Comparison of ENCODE assay signal across 23 cellular contexts in genomic region chr10:121368347-121369025, GRCh38.
DNase-seq lines count a peak whose midpoint lies in the region; ATAC-seq and TF ChIP-seq lines count a peak whose summit lies in the region.
"Had no signal": no experiment of that assay in that cellular context is flagged by ENCODE, and none has a peak within 500 bp of the region (broad histone marks: within the 10 kb centered on the region; RNA-seq: fewer than 3 reads in every experiment).

No MANE protein-coding gene starts in this region.

- H4K20me1 ChIP-seq in H9 (ENCODE audit: control insufficient read depth, insufficient read depth, insufficient read length) (no peaks in the 10 kb centered on the region), hepatocyte (ENCODE audit: insufficient read depth, poor library complexity, severe bottlenecking) (no peaks in the 10 kb centered on the region)

- H3K23ac ChIP-seq in H9 (ENCODE audit: insufficient read length, low read depth, low read length): no peak overlapping the region

- H2AFZ ChIP-seq in H9 (ENCODE audit: low read length) (no peak overlapping the region), hepatocyte (no peak overlapping the region)

- no peak overlapping the region for H3K4me3 Mint-ChIP-seq in H9
- no peak overlapping the region for H3K4me3 Mint-ChIP-seq in progenitor cell of endocrine pancreas (ENCODE audit: low read depth)
- no peak overlapping the region for H3K4me3 Mint-ChIP-seq in mesothelial cell of epicardium
- H3K4me3 Mint-ChIP-seq: activated CD4-positive, alpha-beta memory T cell treated with anti-CD3 and anti-CD28 coated beads, Interleukin-2, amount 10 ng/mL, durations not matched to agents 7 days and 5 days; CD14-positive monocyte had no signal

- H3K9me3 Mint-ChIP-seq in H9 (peaks cover 2 to 3% of the 10 kb centered on the region in 2 experiments; a peak in 3 of 5 replicates), progenitor cell of endocrine pancreas (ENCODE audit: low read depth) (peaks cover 3% of the 10 kb centered on the region), mesothelial cell of epicardium (no peaks in the 10 kb centered on the region)
- H3K9me3 Mint-ChIP-seq: activated CD4-positive, alpha-beta memory T cell treated with anti-CD3 and anti-CD28 coated beads, Interleukin-2, amount 10 ng/mL, durations not matched to agents 7 days and 5 days had no signal

- H3K23me2 ChIP-seq in H9 (ENCODE audit: insufficient read length, low read depth, low read length, poor library complexity, severe bottlenecking): no peaks in the 10 kb centered on the region

- H3K4me1 ChIP-seq in H9 (ENCODE audit: insufficient read depth, low read length) (0 out of 2 replicates have a peak, but pooled peaks cover 3% of the 10 kb centered on the region), hepatocyte (ENCODE audit: insufficient read depth) (peaks cover 4% of the 10 kb centered on the region), colonic mucosa (no peaks in the 10 kb centered on the region)
- H3K4me1 ChIP-seq: psoas muscle had no signal

- no peaks in the 10 kb centered on the region for H3K79me2 ChIP-seq in H9 (ENCODE audit: insufficient read depth, low read length)
- H3K79me2 ChIP-seq in hepatocyte: no peaks in the 10 kb centered on the region

- intact Hi-C loops in colonic mucosa (cut with DNase I): no loop called here

- no peak overlapping the region for H3K18ac ChIP-seq in H9 (ENCODE audit: insufficient read length, low read depth, low read length)

- DNase-seq in H9 (no peak), NCI-H82 (lab: John Stamatoyannopoulos, UW) (peak; percentile 71), hepatocyte (ENCODE audit: low spot score) (peak; percentile 39), progenitor cell of endocrine pancreas (ENCODE audit: low spot score, unreplicated experiment) (no peak), colonic mucosa (no peak), mesothelial cell of epicardium (ENCODE audit: low spot score in 2 of 2, unreplicated experiment in 2 of 2) (no peak), CD1c-positive myeloid dendritic cell (ENCODE audit: extremely low spot score) (no peak)
- DNase-seq: activated CD4-positive, alpha-beta memory T cell treated with anti-CD3 and anti-CD28 coated beads, Interleukin-2, amount 10 ng/mL, durations not matched to agents 7 days and 5 days; DMS153; left colon; NCI-H1048; NCI-H2081; NCI-H510A; OCI-M1; psoas muscle; Right ventricle myocardium superior; stimulated activated naive CD4-positive, alpha-beta T cell; SW 1271 had no signal

- no peak overlapping the region for H3K4ac ChIP-seq in H9 (ENCODE audit: low read depth, low read length)

- ATAC-seq in HG03460 (IDR thresholded peaks at IDR 0.05; ENCODE audit: unreplicated experiment): no peak
- ATAC-seq: activated CD4-positive, CD25-positive, alpha-beta regulatory T cell treated with anti-CD3 and anti-CD28 coated beads, Interleukin-2, amount 50 U/mL, for 24 hours; left colon; psoas muscle had no signal

- no peak overlapping the region for H3K14ac ChIP-seq in H9 (ENCODE audit: insufficient read depth, low read length)

- H3K4me1 Mint-ChIP-seq in H9 (peaks cover 15 to 29% of the 10 kb centered on the region in 2 experiments), progenitor cell of endocrine pancreas (ENCODE audit: low read depth) (peaks cover 14% of the 10 kb centered on the region), mesothelial cell of epicardium (peaks cover 19% of the 10 kb centered on the region)
- H3K4me1 Mint-ChIP-seq: activated CD4-positive, alpha-beta memory T cell treated with anti-CD3 and anti-CD28 coated beads, Interleukin-2, amount 10 ng/mL, durations not matched to agents 7 days and 5 days; CD14-positive monocyte had no signal

- H3K79me1 ChIP-seq in H9 (ENCODE audit: insufficient read depth, low read depth, low read length, poor library complexity, severe bottlenecking): no peaks in the 10 kb centered on the region

- no peak overlapping the region for H2BK15ac ChIP-seq in H9 (ENCODE audit: low read depth, low read length)

- no peak overlapping the region for H2BK20ac ChIP-seq in H9 (ENCODE audit: low read depth, low read length, poor library complexity, severe bottlenecking)

- no peak overlapping the region for H2AK5ac ChIP-seq in H9 (ENCODE audit: insufficient read length, low read length)

- no peak overlapping the region for H4K91ac ChIP-seq in H9 (ENCODE audit: insufficient read length, low read depth, low read length)

- H3K9me3 ChIP-seq in H9 (ENCODE audit: control insufficient read depth, low read depth, low read length) (no peaks in the 10 kb centered on the region), hepatocyte (ENCODE audit: low read depth) (no peaks in the 10 kb centered on the region), colonic mucosa (no peaks in the 10 kb centered on the region)
- H3K9me3 ChIP-seq: psoas muscle, thoracic aorta had no signal

- no peak overlapping the region for H3T11ph ChIP-seq in H9 (ENCODE audit: low read length)

- H3K4me3 ChIP-seq in hepatocyte: no peak overlapping the region
- H3K4me3 ChIP-seq in colonic mucosa: no peak overlapping the region
- H3K4me3 ChIP-seq: psoas muscle, skin epidermis, thoracic aorta had no signal

- H4K8ac ChIP-seq in H9 (replicated peaks; ENCODE audit: insufficient read length, low read depth, low read length): no peak overlapping the region

- no peak overlapping the region for H3K9ac ChIP-seq in H9 (ENCODE audit: extremely low read depth, insufficient read length, low read length)
- H3K9ac ChIP-seq in colonic mucosa (ENCODE audit: low read depth in 2 of 2, low read length in 2 of 2): no peak overlapping the region

- H3K27ac ChIP-seq in H9 (ENCODE audit: insufficient read length, low read depth, low read length): no peak overlapping the region
- H3K27ac ChIP-seq in hepatocyte: no peak overlapping the region
- no peak overlapping the region for H3K27ac ChIP-seq in colonic mucosa
- H3K27ac ChIP-seq: psoas muscle, skin epidermis, thoracic aorta had no signal

- H3K27me3 ChIP-seq in H9 (ENCODE audit: insufficient read depth, low read length) (no peaks in the 10 kb centered on the region), hepatocyte (no peaks in the 10 kb centered on the region), colonic mucosa (no peaks in the 10 kb centered on the region)

- H3K36me3 ChIP-seq in hepatocyte (replicated peaks; ENCODE audit: insufficient read depth, low read depth) (no peaks in the 10 kb centered on the region), colonic mucosa (no peaks in the 10 kb centered on the region)
- H3K36me3 ChIP-seq: thoracic aorta had no signal

- no peak overlapping the region for H2BK12ac ChIP-seq in H9 (ENCODE audit: insufficient read length, low read depth, low read length)

- WGBS in H9 (ENCODE audit: extremely low coverage, insufficient read length, low lambda C conversion rate): no CpG with 5 or more reads among the region's 9 CpGs
- 40% methylated on average over 9 of the region's 9 CpGs for WGBS in hepatocyte (ENCODE audit: low lambda C conversion rate, missing lambda C conversion rate)

- no peaks in the 10 kb centered on the region for H3K9me2 ChIP-seq in hepatocyte (replicated peaks; ENCODE audit: insufficient read depth)

- peaks cover 0 to 7% (median 0%) of the 10 kb centered on the region in 3 experiments; a peak in 1 of 7 replicates for H3K36me3 Mint-ChIP-seq in H9 (ENCODE audit: insufficient read depth in 1 of 3, low read depth in 3 of 3)
- H3K36me3 Mint-ChIP-seq in progenitor cell of endocrine pancreas (ENCODE audit: insufficient read depth): peaks cover 2% of the 10 kb centered on the region
- H3K36me3 Mint-ChIP-seq in mesothelial cell of epicardium: no peaks in the 10 kb centered on the region
- H3K36me3 Mint-ChIP-seq: CD14-positive monocyte had no signal

- H3K4me2 ChIP-seq in H9 (ENCODE audit: insufficient read depth, insufficient read length, low read length): no peak overlapping the region
- H3K4me2 ChIP-seq in hepatocyte: no peak overlapping the region

- no peak overlapping the region for H2BK5ac ChIP-seq in H9 (ENCODE audit: insufficient read length, low read length)

- no peak overlapping the region for H3K56ac ChIP-seq in H9 (ENCODE audit: insufficient read length, low read depth, low read length)

- no peak overlapping the region for H4K5ac ChIP-seq in H9 (ENCODE audit: insufficient read length, low read depth, low read length)

- no peak overlapping the region for H2BK120ac ChIP-seq in H9 (ENCODE audit: low read depth, low read length, poor library complexity, severe bottlenecking)

- H3K27ac Mint-ChIP-seq in H9 (peak overlapping the region in 2 of 3 experiments; percentile 74 to 84; a peak in 3 of 7 replicates), progenitor cell of endocrine pancreas (peak overlapping the region; percentile 80), mesothelial cell of epicardium (no peak overlapping the region)
- H3K27ac Mint-ChIP-seq: activated CD4-positive, alpha-beta memory T cell treated with anti-CD3 and anti-CD28 coated beads, Interleukin-2, amount 10 ng/mL, durations not matched to agents 7 days and 5 days; CD14-positive monocyte had no signal

- TF ChIP-seq CTCF in H9 (conservative IDR thresholded peaks at IDR 0.05) (no peak), hepatocyte (IDR thresholded peaks at IDR 0.05; ENCODE audit: poor library complexity) (no peak), progenitor cell of endocrine pancreas (IDR thresholded peaks at IDR 0.05; ENCODE audit: unreplicated experiment) (no peak), colonic mucosa (IDR thresholded peaks at IDR 0.05) (no peak), mesothelial cell of epicardium (IDR thresholded peaks at IDR 0.05; ENCODE audit: unreplicated experiment) (no peak)

- H3K27me3 Mint-ChIP-seq in H9 (ENCODE audit: low read depth) (no peaks in the 10 kb centered on the region), progenitor cell of endocrine pancreas (no peaks in the 10 kb centered on the region), mesothelial cell of epicardium (ENCODE audit: low read depth) (no peaks in the 10 kb centered on the region)
- H3K27me3 Mint-ChIP-seq: activated CD4-positive, alpha-beta memory T cell treated with anti-CD3 and anti-CD28 coated beads, Interleukin-2, amount 10 ng/mL, durations not matched to agents 7 days and 5 days had no signal

Comparison
In these comparisons a context has a peak if more than half of its experiments do, and no peak if none do; other contexts are left out.
1. DNase-seq: peak in NCI-H82 (single experiment) and hepatocyte (single experiment); none in H9 (single experiment), progenitor cell of endocrine pancreas (single experiment), colonic mucosa (single experiment), mesothelial cell of epicardium (0 of 2) and CD1c-positive myeloid dendritic cell (single experiment).